3 cellular contexts compared by ENCODE assay signal in genomic region chr3:45453083-45453482, GRCh38.
TF ChIP-seq lines count a peak whose summit lies in the region.

No MANE protein-coding gene starts in this region.

TF ChIP-seq in HEK293, 187 proteins besides CTCF, POLR2A, EP300 and RAD21:
- TF ChIP-seq ZSCAN23 (tag by site-specific recombination; IDR thresholded peaks at IDR 0.05) (no peak), ZNF274 (IDR thresholded peaks at IDR 0.05; ENCODE audit: low read length) (no peak), ZNF274 (tag by site-specific recombination; IDR thresholded peaks at IDR 0.05; ENCODE audit: borderline replicate concordance) (no peak), INSM2 (tag by site-specific recombination; IDR thresholded peaks at IDR 0.05) (no peak), IKZF3 (tag by site-specific recombination; IDR thresholded peaks at IDR 0.05) (no peak), ZSCAN5A (tag by site-specific recombination; IDR thresholded peaks at IDR 0.05) (no peak), SCRT2 (tag by site-specific recombination; IDR thresholded peaks at IDR 0.05) (peak; percentile 73; the same call in 1 of the 2 replicates), ZNF660 (tag by site-specific recombination; IDR thresholded peaks at IDR 0.05) (no peak)

TF ChIP-seq in K562, 482 proteins besides CTCF, POLR2A, EP300 and RAD21 (continued from another document):
- no peak for TF ChIP-seq PBX2 (CRISPR knock-in tag; IDR thresholded peaks at IDR 0.05; ENCODE audit: low read depth)
- peak; percentile 48; the same call in 1 of the 2 replicates for TF ChIP-seq PBX2 (tag; conservative IDR thresholded peaks at IDR 0.05; ENCODE audit: low read depth)
- peak; percentile 52; the same call in 1 of the 2 replicates for TF ChIP-seq SMARCA4 (IDR thresholded peaks at IDR 0.05)
- TF ChIP-seq HDGF (IDR thresholded peaks at IDR 0.05) = no peak
- no peak for TF ChIP-seq FOXO4 (CRISPR knock-in tag; IDR thresholded peaks at IDR 0.05)
- 0 out of 2 replicates have a peak, but pooled peaks have one; percentile 11 for TF ChIP-seq DPF2 (IDR thresholded peaks at IDR 0.05)
- no peak for TF ChIP-seq ZBTB26 (CRISPR knock-in tag; IDR thresholded peaks at IDR 0.05)
- 0 out of 2 replicates have a peak, but pooled peaks have one; percentile 13 for TF ChIP-seq TAL1 (IDR thresholded peaks at IDR 0.05)
- TF ChIP-seq HLTF (IDR thresholded peaks at IDR 0.05) = 0 out of 2 replicates have a peak, but pooled peaks have one; percentile 44
- TF ChIP-seq ARNT (IDR thresholded peaks at IDR 0.05) = peak in 1 of 2 experiments; percentile 64; a peak in 1 of 4 replicates
- TF ChIP-seq CBX8 (IDR thresholded peaks at IDR 0.05; ENCODE audit: borderline replicate concordance, extremely low read depth, low read depth, low read length, poor library complexity, severe bottlenecking) = no peak
- peak; percentile 39 for TF ChIP-seq ZNF512 (tag; IDR thresholded peaks at IDR 0.05)
- no peak for TF ChIP-seq ZNF586 (CRISPR knock-in tag; conservative IDR thresholded peaks at IDR 0.05)
- TF ChIP-seq ARID1B (IDR thresholded peaks at IDR 0.05) = peak; percentile 51; the same call in 1 of the 2 replicates

TF ChIP-seq in SK-N-SH, 30 proteins besides CTCF, POLR2A, EP300 and RAD21:
- TF ChIP-seq REST (IDR thresholded peaks at IDR 0.05; ENCODE audit: low read depth, low read length) (no peak), USF1 (IDR thresholded peaks at IDR 0.05; ENCODE audit: borderline replicate concordance, low read depth) (no peak), RFX5 (IDR thresholded peaks at IDR 0.05; ENCODE audit: low read length) (no peak), NRF1 (IDR thresholded peaks at IDR 0.05; ENCODE audit: low read depth, low read length) (no peak), MAX (IDR thresholded peaks at IDR 0.05; ENCODE audit: low read depth) (no peak), POLR2AphosphoS5 (IDR thresholded peaks at IDR 0.05; ENCODE audit: low read depth, low read length) (no peak), USF2 (IDR thresholded peaks at IDR 0.05; ENCODE audit: borderline replicate concordance, low read depth, low read length) (no peak), FOXJ3 (CRISPR knock-in tag; IDR thresholded peaks at IDR 0.05) (no peak), MXI1 (IDR thresholded peaks at IDR 0.05; ENCODE audit: low read depth, low read length) (no peak), NFIC (IDR thresholded peaks at IDR 0.05; ENCODE audit: borderline replicate concordance) (no peak), TCF12 (IDR thresholded peaks at IDR 0.05) (no peak), ZBTB33 (IDR thresholded peaks at IDR 0.05; ENCODE audit: borderline replicate concordance, low read depth) (no peak), TAF1 (IDR thresholded peaks at IDR 0.05; ENCODE audit: borderline replicate concordance, low read depth, low read length) (no peak), MEF2A (IDR thresholded peaks at IDR 0.05; ENCODE audit: borderline replicate concordance, low read depth) (no peak), TEAD4 (IDR thresholded peaks at IDR 0.05; ENCODE audit: borderline replicate concordance, insufficient read depth) (no peak), RCOR1 (IDR thresholded peaks at IDR 0.05; ENCODE audit: low read length) (no peak), RXRA (IDR thresholded peaks at IDR 0.05; ENCODE audit: borderline replicate concordance, low read depth) (no peak), GATA2 (CRISPR knock-in tag; IDR thresholded peaks at IDR 0.05) (no peak)
